1 cellular context compared by ENCODE assay signal in genomic region chr18:35605686-35606417, GRCh38.
TF ChIP-seq lines count a peak whose summit lies in the region.

No MANE protein-coding gene starts in this region.

TF ChIP-seq in endothelial cell of umbilical vein, 7 proteins besides CTCF, POLR2A, EP300 and RAD21:
- TF ChIP-seq MAX (IDR thresholded peaks at IDR 0.05; ENCODE audit: insufficient read depth, insufficient read length) (no peak), GATA2 (IDR thresholded peaks at IDR 0.05; ENCODE audit: insufficient read depth, insufficient read length, low read depth, low read length) (no peak), POLR2AphosphoS5 (IDR thresholded peaks at IDR 0.05; ENCODE audit: insufficient read depth, low read depth, low read length) (peak; percentile 78), MYC (IDR thresholded peaks at IDR 0.05; ENCODE audit: low read depth, low read length) (no peak), EZH2 (IDR thresholded peaks at IDR 0.05; ENCODE audit: borderline replicate concordance, low read depth, low read length, severe bottlenecking) (no peak), FOS (IDR thresholded peaks at IDR 0.05; ENCODE audit: borderline replicate concordance, insufficient read depth, low read length) (peak; percentile 90), JUN (IDR thresholded peaks at IDR 0.05; ENCODE audit: borderline replicate concordance, insufficient read depth, insufficient read length, low read depth) (peak; percentile 88)
